16 cellular contexts compared by ENCODE assay signal in the genomic region with DNA sequence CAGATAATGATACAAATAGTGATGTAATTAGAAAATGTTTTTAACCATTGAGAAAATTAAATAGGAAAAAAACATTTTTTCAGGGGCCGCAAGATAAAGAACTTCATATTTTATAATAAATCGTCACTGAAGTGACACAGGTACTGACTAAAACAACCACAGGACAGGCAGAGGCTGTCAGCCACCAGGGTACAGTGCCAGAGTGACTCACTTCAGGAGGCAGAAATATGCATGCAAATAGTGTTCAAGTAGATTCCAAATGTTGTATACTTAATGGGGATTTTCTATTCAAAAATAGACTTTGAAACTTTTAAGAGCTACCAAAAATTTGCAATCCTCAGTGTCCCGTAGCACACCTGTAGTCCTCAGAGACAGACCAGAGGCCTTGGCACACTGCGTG.
DNase-seq lines count a peak whose midpoint lies in the region; ATAC-seq and TF ChIP-seq lines count a peak whose summit lies in the region.
"Had no signal": no experiment of that assay in that cellular context is flagged by ENCODE, and none has a peak within 500 bp of the region (broad histone marks: within the 10 kb centered on the region; RNA-seq: fewer than 3 reads in every experiment).

No MANE protein-coding gene starts in this region.

- no peaks in the 10 kb centered on the region for H3K27me3 ChIP-seq in lower lobe of right lung (ENCODE audit: low read depth)
- H3K27me3 ChIP-seq: dorsolateral prefrontal cortex had no signal

- H3K4me3 ChIP-seq in lower lobe of right lung, result no peak overlapping the region
- H3K4me3 ChIP-seq: dorsolateral prefrontal cortex, psoas muscle had no signal

- DNase-seq in lower lobe of right lung (no peak), GF-D8 (lab: John Stamatoyannopoulos, UW) (no peak)
- DNase-seq in activated effector memory CD4-positive, alpha-beta T cell treated with Interleukin-2 at 50 U/mL for 16 hours, result no peak
- DNase-seq in activated CD4-positive, alpha-beta T cell treated with anti-CD3 and anti-CD28 coated beads for 4 hours, result no peak
- DNase-seq: activated effector memory CD4-positive, alpha-beta T cell treated with anti-CD3 and anti-CD28 coated beads, Interleukin-2, amount 50 U/mL, for 16 hours; C1 segment of cervical spinal cord; DND-41; dorsolateral prefrontal cortex; H9; hippocampal formation; NCI-H226; psoas muscle; substantia nigra had no signal

- no peaks in the 10 kb centered on the region for H3K36me3 ChIP-seq in lower lobe of right lung

- H3K27ac ChIP-seq in lower lobe of right lung, result no peak overlapping the region
- H3K27ac ChIP-seq: dorsolateral prefrontal cortex, psoas muscle had no signal

- H3K9me3 ChIP-seq in lower lobe of right lung, result no peaks in the 10 kb centered on the region
- H3K9me3 ChIP-seq: psoas muscle had no signal

- no peak for TF ChIP-seq CTCF in lower lobe of right lung (IDR thresholded peaks at IDR 0.05)

- intact Hi-C loops in lower lobe of right lung (cut with DNase I), result no loop called here

- H3K4me1 ChIP-seq in lower lobe of right lung, result no peaks in the 10 kb centered on the region
- H3K4me1 ChIP-seq: psoas muscle had no signal

- peak; percentile 95 for ATAC-seq in GM18519 (IDR thresholded peaks at IDR 0.05; ENCODE audit: low FRiP score, unreplicated experiment)
- peak; percentile 86 for ATAC-seq in HG02588 (IDR thresholded peaks at IDR 0.05; ENCODE audit: unreplicated experiment)
- ATAC-seq in HG03469 (IDR thresholded peaks at IDR 0.05; ENCODE audit: unreplicated experiment), result peak; percentile 83
- peak; percentile 52 to 72 for ATAC-seq in lower lobe of right lung
- ATAC-seq: psoas muscle had no signal
